ENCODE assay signal across 8 cellular contexts in the genomic region with DNA sequence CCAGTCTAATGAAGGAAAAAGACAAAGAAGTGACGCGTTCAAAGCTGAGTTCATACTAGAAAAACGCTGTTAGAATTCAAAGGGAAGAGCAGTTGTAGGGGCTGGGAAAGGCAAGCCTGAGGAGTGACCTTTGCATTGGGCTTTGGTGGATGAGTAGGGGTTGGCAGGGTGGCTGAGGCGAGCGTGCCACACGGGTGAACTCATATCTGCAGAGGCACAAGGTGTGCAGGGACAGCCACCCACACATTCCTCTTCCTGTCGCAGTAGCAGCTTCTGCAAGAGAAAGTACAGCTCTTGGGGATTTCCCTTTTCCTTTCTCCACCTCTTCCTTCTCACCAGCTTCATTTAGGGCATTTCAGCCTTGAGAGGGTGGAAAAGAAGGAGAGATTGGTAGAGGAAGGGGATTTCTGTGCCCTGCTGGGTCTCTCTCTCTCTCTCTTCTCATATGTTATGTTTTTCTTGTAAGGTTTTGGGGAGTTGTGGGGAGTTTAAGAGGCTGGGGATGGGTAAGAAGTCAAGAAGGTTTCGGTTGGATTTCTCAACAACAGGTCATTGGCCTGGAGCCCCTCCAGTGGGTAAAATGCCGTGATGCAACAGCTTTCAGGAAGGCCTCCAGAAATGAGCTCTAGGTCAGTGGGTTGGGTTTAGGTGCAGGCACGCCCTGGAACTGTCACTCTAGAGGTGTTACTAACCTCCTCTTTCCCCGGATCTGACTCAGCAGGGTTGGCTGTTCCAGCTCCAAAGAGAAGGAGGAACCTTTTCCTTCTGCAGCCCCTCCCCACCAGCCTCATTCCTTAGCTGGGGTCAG. TPM values are rescaled to one million over a fixed set of nuclear protein-coding genes. Genes with fewer than 3 reads are reported as not detected.
DNase-seq lines count a peak whose midpoint lies in the region; ATAC-seq and TF ChIP-seq lines count a peak whose summit lies in the region.

No MANE protein-coding gene starts in this region.

- peaks cover 2% of the 10 kb centered on the region for H3K36me3 Mint-ChIP-seq in activated naive CD4-positive, alpha-beta T cell treated with anti-CD3 and anti-CD28 coated beads, Interleukin-2, amount 50 U/mL, for 24 hours

- WGBS in right cardiac atrium, result 57% methylated on average over 11 of the region's 11 CpGs

- TF ChIP-seq CTCF in RWPE2 (IDR thresholded peaks at IDR 0.05; ENCODE audit: poor library complexity, severe bottlenecking), result no peak

- no peaks in the 10 kb centered on the region for H3K9me3 Mint-ChIP-seq in activated naive CD4-positive, alpha-beta T cell treated with anti-CD3 and anti-CD28 coated beads, Interleukin-2, amount 50 U/mL, for 24 hours

- peak; percentile 62 for DNase-seq in NCI-H748 (lab: John Stamatoyannopoulos, UW; ENCODE audit: unreplicated experiment)
- DNase-seq in NCI-H748 treated with DMSO at 0.1 percent for 48 hours (lab: John Stamatoyannopoulos, UW), result no peak
- DNase-seq in RWPE2 (ENCODE audit: low spot score), result peak; percentile 86
- peak in 1 of 3 donors; percentile 67 for DNase-seq in right cardiac atrium
- peak; percentile 49 to 71 for DNase-seq in stimulated activated CD4-positive, alpha-beta T cell treated with anti-CD3 and anti-CD28 coated beads, Interleukin-4, amount 100 ng/mL, for 4 hours
- DNase-seq in NCI-H1930 (lab: John Stamatoyannopoulos, UW), result no peak

- ATAC-seq in HG03175 (IDR thresholded peaks at IDR 0.05; ENCODE audit: unreplicated experiment), result peak; percentile 51
- peak; percentile 73 for ATAC-seq in RWPE2 (ENCODE audit: low read depth)
- ATAC-seq in right cardiac atrium, result peak; percentile 36 to 84

- H3K27ac ChIP-seq in RWPE2 (ENCODE audit: poor library complexity, severe bottlenecking), result peak overlapping the region; percentile 95
- H3K27ac ChIP-seq in right cardiac atrium (ENCODE audit: low read length), result peak overlapping the region; percentile 14

- peaks cover 47% of the 10 kb centered on the region for H3K4me1 Mint-ChIP-seq in activated naive CD4-positive, alpha-beta T cell treated with anti-CD3 and anti-CD28 coated beads, Interleukin-2, amount 50 U/mL, for 24 hours

- no peaks in the 10 kb centered on the region for H3K27me3 Mint-ChIP-seq in activated naive CD4-positive, alpha-beta T cell treated with anti-CD3 and anti-CD28 coated beads, Interleukin-2, amount 50 U/mL, for 24 hours

- H3K4me3 ChIP-seq in RWPE2 (ENCODE audit: severe bottlenecking) (no peak overlapping the region), right cardiac atrium (ENCODE audit: low read length) (no peak overlapping the region)

- peaks cover 46% of the 10 kb centered on the region for H3K4me1 ChIP-seq in RWPE2 (ENCODE audit: insufficient read depth, poor library complexity, severe bottlenecking)
- peaks cover 20% of the 10 kb centered on the region for H3K4me1 ChIP-seq in right cardiac atrium (ENCODE audit: control insufficient read depth, insufficient read depth, low read length)

- peaks cover 7% of the 10 kb centered on the region; the same call in 1 of the 2 replicates for H3K36me3 ChIP-seq in RWPE2 (ENCODE audit: low read depth)

- peak overlapping the region; percentile 91 for H3K27ac Mint-ChIP-seq in activated naive CD4-positive, alpha-beta T cell treated with anti-CD3 and anti-CD28 coated beads, Interleukin-2, amount 50 U/mL, for 24 hours

- H3K4me3 Mint-ChIP-seq in activated naive CD4-positive, alpha-beta T cell treated with anti-CD3 and anti-CD28 coated beads, Interleukin-2, amount 50 U/mL, for 24 hours, result peak overlapping the region; percentile 88

- H3K27me3 ChIP-seq in RWPE2 (ENCODE audit: insufficient read depth, poor library complexity, severe bottlenecking) (no peaks in the 10 kb centered on the region), right cardiac atrium (ENCODE audit: control insufficient read depth, insufficient read depth) (no peaks in the 10 kb centered on the region)

- intact Hi-C loops in right cardiac atrium (cut with DNase I), result loop anchor here in 2 of 4 donors (5.0 to 10.0 kb wide), 4 partner anchors 101 to 281 kb away; partner anchors contain the start of gene HPCAL1 (in 1 of the 2)

- no peaks in the 10 kb centered on the region for H3K9me3 ChIP-seq in RWPE2 (ENCODE audit: severe bottlenecking)
- H3K9me3 ChIP-seq in right cardiac atrium (ENCODE audit: control insufficient read depth, low read length), result no peaks in the 10 kb centered on the region

RNA-seq across cellular contexts. Expression of gene ODC1, which starts 40.1 kb away (rescaled TPM):
- total RNA-seq in right cardiac atrium, result 10 to 100 TPM; 35.2 to 47.9 (median 39.8) TPM
- polyA plus RNA-seq in right cardiac atrium, result 17.3 TPM

Comparison
In these comparisons a context has a peak if more than half of its experiments do, and no peak if none do; other contexts are left out.
1. DNase-seq: peak in NCI-H748 (single experiment), RWPE2 (single experiment) and stimulated activated CD4-positive, alpha-beta T cell treated with anti-CD3 and anti-CD28 coated beads, Interleukin-4, amount 100 ng/mL, for 4 hours (2 of 2); none in NCI-H748 treated with DMSO at 0.1 percent for 48 hours (single experiment) and NCI-H1930 (0 of 2).
2. Peak in every context shown above with its lines, with median percentiles within 50 percentile points of each other: ATAC-seq.